8 cellular contexts compared by ENCODE assay signal in genomic region chr3:40524571-40525285, GRCh38. TPM values are rescaled to one million over a fixed set of nuclear protein-coding genes. Genes with fewer than 3 reads are reported as not detected.
A peak's percentile ranks its signal among the peaks of the same experiment; 100 is the strongest.
DNase-seq lines count a peak whose midpoint lies in the region; ATAC-seq and TF ChIP-seq lines count a peak whose summit lies in the region.

Gene ZNF621 (plus strand): TSS chr3:40524960. CDS start chr3:40525841, 881 bp downstream.

- TF ChIP-seq POLR2A in gastroesophageal sphincter (IDR thresholded peaks at IDR 0.05), result peak; percentile 83 to 92

- peak; percentile 91 for DNase-seq in G401 (ENCODE audit: low spot score)
- DNase-seq in GM23338 (ENCODE audit: low spot score), result peak; percentile 91
- peak; percentile 67 to 70 for DNase-seq in Kasumi-1 (lab: John Stamatoyannopoulos, UW)
- DNase-seq in SK-MEL-5 (ENCODE audit: low read depth, low spot score), result peak; percentile 66
- peak; percentile 86 for DNase-seq in activated naive CD4-positive, alpha-beta T cell treated with Interleukin-2 at 50 U/mL for 16 hours
- DNase-seq in nucleus accumbens (lab: John Stamatoyannopoulos, UW), result peak in 55 of 56 donors; percentile 42 to 93 (median 79)
- peak; percentile 89 for DNase-seq in superior temporal gyrus (ENCODE audit: extremely low spot score)

- H2AFZ ChIP-seq in GM23338, result peak within 1 kb of the TSS; percentile 99

- peaks cover 12% of the 10 kb centered on the region; the same call in 2 of the 3 replicates for H3K4me1 Mint-ChIP-seq in GM23338

- ATAC-seq in GM23338 (peak; percentile 97), gastroesophageal sphincter (peak; percentile 99)

- H3K36me3 ChIP-seq in GM23338 (ENCODE audit: insufficient read depth) (0 out of 2 replicates have a peak, but pooled peaks cover 5% of the 10 kb centered on the region), gastroesophageal sphincter (peaks cover 0 to 36% of the 10 kb centered on the region in 2 donors)

- 0 out of 4 replicates have a peak, but pooled peaks of 1 of the 2 experiments have one; percentile 4 for TF ChIP-seq CTCF in GM23338 (conservative IDR thresholded peaks at IDR 0.05; ENCODE audit: low read depth in 2 of 2)
- peak in 1 of 4 experiments; percentile 40 for TF ChIP-seq CTCF in gastroesophageal sphincter (IDR thresholded peaks at IDR 0.05)

- no peaks in the 10 kb centered on the region for H4K20me1 ChIP-seq in GM23338 (replicated peaks; ENCODE audit: insufficient read depth)

- H3K27ac ChIP-seq in GM23338 (ENCODE audit: low read depth) (peak within 1 kb of the TSS; percentile 69), gastroesophageal sphincter (peak within 1 kb of the TSS; percentile 84 to 93 (median 93))

- in situ Hi-C loops in G401 (cut with HindIII; ENCODE audit: low sequenced_read_pairs) (no loop called here), SK-MEL-5 (cut with HindIII; ENCODE audit: low pct_unique_long_range_greater_than_20kb, low sequenced_read_pairs) (no loop called here)

- H3F3A ChIP-seq in GM23338 (replicated peaks; ENCODE audit: low read depth), result 0 out of 2 replicates have a peak, but pooled peaks cover 3% of the 10 kb centered on the region

- peaks cover 6% of the 10 kb centered on the region for H3K27me3 Mint-ChIP-seq in GM23338 (ENCODE audit: insufficient read depth, low read depth, poor library complexity)

- no peaks in the 10 kb centered on the region for H3K9me2 ChIP-seq in GM23338 (ENCODE audit: insufficient read depth)

- H3K4me1 ChIP-seq in GM23338 (ENCODE audit: insufficient read depth) (peaks cover 3% of the 10 kb centered on the region), gastroesophageal sphincter (peaks cover 0 to 35% (median 0%) of the 10 kb centered on the region in 3 donors)

- peak within 1 kb of the TSS; percentile 93 for H3K4me3 Mint-ChIP-seq in GM23338

- H3K4me3 ChIP-seq in GM23338 (peak within 1 kb of the TSS; percentile 98), gastroesophageal sphincter (peak within 1 kb of the TSS; percentile 70 to 73)

- H3K27me3 ChIP-seq in GM23338 (ENCODE audit: insufficient read depth) (no peaks in the 10 kb centered on the region), gastroesophageal sphincter (no peaks in the 10 kb centered on the region)

- peak within 1 kb of the TSS; percentile 84 for H3K4me2 ChIP-seq in GM23338

- H3K9me3 Mint-ChIP-seq in GM23338, result no peaks in the 10 kb centered on the region

- H3K27ac Mint-ChIP-seq in GM23338, result peak within 1 kb of the TSS; percentile 96

- peaks cover 19% of the 10 kb centered on the region for H3K79me2 ChIP-seq in GM23338 (replicated peaks; ENCODE audit: insufficient read depth)

- WGBS in gastroesophageal sphincter (ENCODE audit: low coverage in 1 of 2), 2 donors, result 5 to 10% methylated on average over 2 to 7 of the region's 59 CpGs

- no peak for TF ChIP-seq EP300 in gastroesophageal sphincter (IDR thresholded peaks at IDR 0.05)

- no peaks in the 10 kb centered on the region for H3K9me3 ChIP-seq in gastroesophageal sphincter

- peaks cover 26% of the 10 kb centered on the region for H3K36me3 Mint-ChIP-seq in GM23338 (ENCODE audit: low read depth)

TF ChIP-seq in GM23338, 12 proteins besides CTCF, POLR2A, EP300 and RAD21:
- TF ChIP-seq POLR2AphosphoS5 (IDR thresholded peaks at IDR 0.05; ENCODE audit: low read depth) (peak; percentile 98), EZH2 (IDR thresholded peaks at IDR 0.05; ENCODE audit: low read depth, unreplicated experiment) (no peak), CREB1 (CRISPR knock-in tag; IDR thresholded peaks at IDR 0.05; ENCODE audit: low read depth) (peak; percentile 41)

RNA-seq across cellular contexts. Expression of gene ZNF621, which starts in this region (rescaled TPM):
- 17.8 and 17.9 TPM in 2 replicates for total RNA-seq in G401 (2014; rRNA removed; shearing (Covaris generic))
- total RNA-seq in GM23338 (2014; rRNA removed; shearing (Covaris generic)), result 12.1 and 13.6 TPM in 2 replicates
- polyA plus RNA-seq in GM23338 (2016; fragmentation: Nextera tagmentation; extraction: Ambion mirVana), result 6.3 and 6.8 TPM in 2 replicates
- total RNA-seq in SK-MEL-5 (2014; rRNA removed; shearing (Covaris generic)), result 6.8 and 8.3 TPM in 2 replicates
- 8.2 and 9.7 TPM in 2 replicates for polyA plus RNA-seq in SK-MEL-5 (2015; cell fraction: cytosol; rRNA removed)
- 31.3 and 37.3 TPM in 2 replicates for polyA plus RNA-seq in SK-MEL-5 (2015; cell fraction: nucleus; rRNA removed)
- total RNA-seq in gastroesophageal sphincter, result 10 to 100 TPM; 10.9 to 28.3 (median 18.6) TPM

Comparison
In these comparisons a context has a peak if more than half of its experiments do, and no peak if none do; other contexts are left out.
1. Peak in every context shown above with its lines: DNase-seq, ATAC-seq, H3K4me3 ChIP-seq and H3K27ac ChIP-seq.